22 cellular contexts compared by ENCODE assay signal in the genomic region with DNA sequence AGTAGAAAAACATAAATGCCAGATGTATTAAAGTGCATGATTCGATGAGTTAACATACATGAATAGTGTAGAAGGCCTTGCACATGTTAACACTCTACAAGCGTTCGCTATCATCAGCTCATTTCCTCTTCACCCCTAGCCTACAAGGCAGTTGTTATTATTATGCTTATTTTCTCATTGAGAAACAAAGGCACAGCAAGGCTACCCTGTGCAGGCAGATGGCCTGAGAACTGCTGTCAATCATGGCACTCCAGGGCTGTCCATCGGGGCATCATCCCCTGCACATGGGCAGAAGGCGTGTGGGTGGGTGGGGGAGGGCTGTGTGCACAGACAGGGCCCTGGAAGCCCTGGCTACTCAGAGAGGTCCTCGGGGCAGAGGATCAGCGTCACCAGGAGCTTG. TPM values are rescaled to one million over a fixed set of nuclear protein-coding genes. Genes with fewer than 3 reads are reported as not detected.
DNase-seq lines count a peak whose midpoint lies in the region; ATAC-seq and TF ChIP-seq lines count a peak whose summit lies in the region.
"Had no signal": no experiment of that assay in that cellular context is flagged by ENCODE, and none has a peak within 500 bp of the region (broad histone marks: within the 10 kb centered on the region; RNA-seq: fewer than 3 reads in every experiment).

No MANE protein-coding gene starts in this region.

- H3K4me1 ChIP-seq in HAP-1 (peaks cover 12% of the 10 kb centered on the region), iPS-20b (ENCODE audit: insufficient read depth, low read length) (peaks cover 18% of the 10 kb centered on the region), neutrophil (ENCODE audit: control insufficient read depth in 1 of 2, insufficient read depth in 1 of 2, low read depth in 1 of 2, low read length in 1 of 2) (peaks cover 68 to 70% of the 10 kb centered on the region in 2 experiments)

- no peak overlapping the region for H3K4me3 ChIP-seq in HAP-1
- H3K4me3 ChIP-seq in WERI-Rb-1 (ENCODE audit: low read depth, low read length) = no peak overlapping the region
- H3K4me3 ChIP-seq in iPS-20b (ENCODE audit: low read length) = peak overlapping the region; percentile 25; the same call in 1 of the 2 replicates
- H3K4me3 ChIP-seq in neutrophil (ENCODE audit: low read depth in 1 of 2, low read length in 1 of 2) = no peak overlapping the region
- H3K4me3 ChIP-seq: GM12878 had no signal

- TF ChIP-seq CTCF in WERI-Rb-1 (IDR thresholded peaks at IDR 0.05; ENCODE audit: low read depth, low read length) (no peak), neutrophil (IDR thresholded peaks at IDR 0.05) (no peak)

- H3K27me3 ChIP-seq in HAP-1 (ENCODE audit: low read depth) (no peaks in the 10 kb centered on the region), WERI-Rb-1 (ENCODE audit: insufficient read depth, low read depth, severe bottlenecking) (no peaks in the 10 kb centered on the region), iPS-20b (ENCODE audit: insufficient read depth, low read length) (no peaks in the 10 kb centered on the region), neutrophil (no peaks in the 10 kb centered on the region)
- H3K27me3 ChIP-seq: BE2C had no signal

- peak overlapping the region; percentile 59; the same call in 1 of the 2 replicates for H3K9ac ChIP-seq in iPS-20b (ENCODE audit: low read depth, low read length)

- H3K36me3 ChIP-seq in HAP-1 (replicated peaks) (no peaks in the 10 kb centered on the region), WERI-Rb-1 (no peaks in the 10 kb centered on the region), iPS-20b (ENCODE audit: insufficient read depth, low read depth, low read length) (no peaks in the 10 kb centered on the region), neutrophil (no peaks in the 10 kb centered on the region)
- H3K36me3 ChIP-seq: BE2C had no signal

- H3K27ac ChIP-seq in WERI-Rb-1 = no peak overlapping the region
- H3K27ac ChIP-seq in iPS-20b (ENCODE audit: low read length) = no peak overlapping the region
- peak overlapping the region; percentile 57 for H3K27ac ChIP-seq in neutrophil

- ATAC-seq in GM18907 (IDR thresholded peaks at IDR 0.05; ENCODE audit: unreplicated experiment) (no peak), HG03095 (IDR thresholded peaks at IDR 0.05; ENCODE audit: unreplicated experiment) (no peak)
- ATAC-seq: GM12878, PC-3 had no signal

- in situ Hi-C loops in HAP-1 (cut with MboI; ENCODE audit: low sequenced_read_pairs) = no loop called here

- H3K9me3 ChIP-seq in HAP-1 (no peaks in the 10 kb centered on the region), WERI-Rb-1 (ENCODE audit: severe bottlenecking) (no peaks in the 10 kb centered on the region), iPS-20b (ENCODE audit: insufficient read depth, low read depth, low read length) (no peaks in the 10 kb centered on the region), neutrophil (no peaks in the 10 kb centered on the region)
- H3K9me3 ChIP-seq: BE2C had no signal

- DNase-seq in HAP-1 (ENCODE audit: low spot score in 2 of 2) = peak; percentile 52 to 61
- peak; percentile 40 for DNase-seq in WERI-Rb-1
- DNase-seq in ureter (ENCODE audit: low spot score) = no peak
- DNase-seq in NCI-H774 (lab: John Stamatoyannopoulos, UW) = no peak
- DNase-seq: BE2C; CD4-positive, CD25-positive, alpha-beta regulatory T cell; COR-L47; DMS 273 treated with DMSO at 0.1 percent for 48 hours; GF-D8; HCEC 1CT; KBM-7; NCI-H1694 treated with DMSO at 0.1 percent for 48 hours; NCI-H2107; NCI-H2227 treated with DMSO at 0.1 percent for 48 hours; PC-3; SIG-M5 had no signal

RNA-seq across cellular contexts. Expression of a gene that starts 9.4 kb away (rescaled TPM):
- 56.5 TPM for total RNA-seq in ureter

RNA-seq across cellular contexts. Expression of a gene that starts 32.4 kb away (rescaled TPM):
- total RNA-seq in ureter = not detected
- total RNA-seq: CD4-positive, CD25-positive, alpha-beta regulatory T cell; Daoy; GM12878; PC-3 had no signal

RNA-seq across cellular contexts. Expression of a gene that starts 38.8 kb away (rescaled TPM):
- total RNA-seq in ureter = not detected
- total RNA-seq: CD4-positive, CD25-positive, alpha-beta regulatory T cell; Daoy; GM12878; PC-3 had no signal

Comparison
In these comparisons a context has a peak if more than half of its experiments do, and no peak if none do; other contexts are left out.
1. DNase-seq: peak in HAP-1 (2 of 2) and WERI-Rb-1 (single experiment); none in ureter (single experiment) and NCI-H774 (single experiment).